ENCODE assay signal across 8 cellular contexts in the genomic region with DNA sequence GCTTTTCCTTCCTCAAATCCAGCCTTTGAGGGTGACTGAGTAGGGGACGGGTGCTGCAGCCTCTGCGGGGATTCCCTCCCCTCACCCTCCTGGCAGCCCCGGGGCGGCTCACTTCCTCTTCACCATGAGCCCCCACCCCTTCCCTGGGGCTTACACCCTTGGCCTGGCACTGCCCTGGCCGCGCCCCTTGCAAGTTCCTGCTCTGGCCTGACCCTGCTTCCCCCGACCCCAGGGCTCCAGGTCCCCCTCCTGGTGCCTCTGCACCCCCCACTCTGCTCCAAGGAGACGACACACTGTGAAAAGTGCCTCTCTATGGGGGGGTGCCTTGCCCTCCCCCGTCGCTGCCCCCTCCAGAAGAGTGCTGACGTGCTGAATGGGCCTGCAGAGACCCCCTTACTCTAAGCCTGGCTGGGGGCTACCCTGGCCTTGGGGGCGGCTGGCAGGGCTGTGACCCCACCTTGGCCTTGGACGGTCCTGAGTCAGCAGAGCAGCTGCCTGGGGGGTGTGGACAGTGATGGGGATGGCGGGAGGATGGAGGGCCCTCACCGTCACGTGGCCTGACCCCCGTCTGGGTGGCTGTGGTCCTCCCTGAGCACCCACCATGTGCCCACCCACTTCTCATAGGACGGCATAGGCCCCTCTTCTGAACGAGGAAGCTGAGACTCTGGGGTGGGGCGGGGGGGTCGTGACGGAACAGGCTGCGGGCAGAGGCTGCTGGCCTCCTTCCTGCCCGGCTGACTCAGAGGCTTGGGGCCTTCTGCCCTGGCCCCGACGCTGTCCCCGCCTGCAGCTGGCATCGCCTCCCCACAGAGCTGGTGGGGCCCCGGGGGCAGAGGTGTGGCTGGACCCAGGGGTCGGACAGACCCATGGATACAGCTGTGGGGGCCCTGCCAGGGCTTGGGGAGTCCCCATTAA. TPM values are rescaled to one million over a fixed set of nuclear protein-coding genes. Genes with fewer than 3 reads are reported as not detected.
DNase-seq lines count a peak whose midpoint lies in the region.

No MANE protein-coding gene starts in this region.

- no peak overlapping the region for H3K9ac ChIP-seq in Karpas-422 (ENCODE audit: low read length)

- POLR2A ChIA-PET in activated CD4-positive, alpha-beta memory T cell treated with anti-CD3 and anti-CD28 coated beads, Interleukin-2, amount 10 ng/mL, durations not matched to agents 7 days and 5 days (lab: Charles Lee), result interaction anchor here (0.7 to 6.0 kb wide), 14 partner anchors 8 to 181 kb away, joined by 3 to 61 read pairs (median 5); a partner anchor contains a TSS

- no peaks in the 10 kb centered on the region for H3K27me3 Mint-ChIP-seq in activated CD4-positive, alpha-beta memory T cell treated with anti-CD3 and anti-CD28 coated beads, Interleukin-2, amount 10 ng/mL, durations not matched to agents 7 days and 5 days

- H3K4me1 ChIP-seq in Karpas-422 (ENCODE audit: low read length) (peaks cover 10% of the 10 kb centered on the region), esophagus (ENCODE audit: control insufficient read depth in 2 of 2, insufficient read depth in 2 of 2, low read length in 1 of 2) (peaks cover 13 to 39% of the 10 kb centered on the region in 2 donors)

- no peak overlapping the region for H3K4me2 ChIP-seq in Karpas-422 (ENCODE audit: low read depth, low read length, poor library complexity, severe bottlenecking)

- H3K9me3 ChIP-seq in Karpas-422 (ENCODE audit: low read length) (no peaks in the 10 kb centered on the region), esophagus (ENCODE audit: control insufficient read depth in 2 of 2, insufficient read depth in 1 of 2, low read depth in 1 of 2, low read length in 1 of 2) (no peaks in the 10 kb centered on the region)

- no peaks in the 10 kb centered on the region for H3K36me3 ChIP-seq in Karpas-422 (ENCODE audit: insufficient read depth, low read length)
- peaks cover 0 to 13% of the 10 kb centered on the region in 2 donors for H3K36me3 ChIP-seq in esophagus (ENCODE audit: control insufficient read depth in 2 of 2, insufficient read depth in 2 of 2, low read length in 1 of 2)
- no peaks in the 10 kb centered on the region; the same call in none of the 2 replicates for H3K36me3 ChIP-seq in H7 (replicated peaks; ENCODE audit: control insufficient read depth, insufficient read depth, low read length)

- no peaks in the 10 kb centered on the region for H3K27me3 ChIP-seq in Karpas-422 (ENCODE audit: low read length)
- no peaks in the 10 kb centered on the region for H3K27me3 ChIP-seq in esophagus (ENCODE audit: control insufficient read depth in 1 of 2, insufficient read depth in 2 of 2, low read length in 2 of 2)
- H3K27me3 ChIP-seq in H7 (ENCODE audit: control insufficient read depth, insufficient read depth, low read length), result no peaks in the 10 kb centered on the region

- H3K9me2 ChIP-seq in Karpas-422 (replicated peaks; ENCODE audit: insufficient read depth, low read length), result no peaks in the 10 kb centered on the region

- WGBS in esophagus, 2 donors, result 25 to 31% methylated on average over 30 of the region's 30 CpGs

- H3K36me3 Mint-ChIP-seq in activated CD4-positive, alpha-beta memory T cell treated with anti-CD3 and anti-CD28 coated beads, Interleukin-2, amount 10 ng/mL, durations not matched to agents 7 days and 5 days (ENCODE audit: low read depth), result peaks cover 32% of the 10 kb centered on the region

- no peak overlapping the region for H3K27ac ChIP-seq in Karpas-422 (ENCODE audit: low read length)
- peak overlapping the region; percentile 74 to 80 for H3K27ac ChIP-seq in esophagus (ENCODE audit: low read depth in 2 of 2, low read length in 1 of 2)

- no peaks in the 10 kb centered on the region for H4K20me1 ChIP-seq in Karpas-422 (ENCODE audit: insufficient read depth, low read depth, low read length)

- CTCF ChIA-PET in activated CD4-positive, alpha-beta memory T cell treated with anti-CD3 and anti-CD28 coated beads, Interleukin-2, amount 10 ng/mL, durations not matched to agents 7 days and 5 days (lab: Charles Lee), result interaction anchor here (1.3 kb wide), 1 partner anchor 9 kb away, joined by 3 read pairs; no protein-coding TSS in a partner anchor

- H2AFZ ChIP-seq in Karpas-422 (ENCODE audit: low read length), result no peak overlapping the region

- no peaks in the 10 kb centered on the region for H3K79me2 ChIP-seq in Karpas-422 (ENCODE audit: low read length)

- H3K4me3 Mint-ChIP-seq in activated CD4-positive, alpha-beta memory T cell treated with anti-CD3 and anti-CD28 coated beads, Interleukin-2, amount 10 ng/mL, durations not matched to agents 7 days and 5 days, result peak overlapping the region; percentile 69

- DNase-seq in DMS153 treated with DMSO at 0.1 percent for 48 hours (lab: John Stamatoyannopoulos, UW; ENCODE audit: unreplicated experiment), result peak; percentile 28
- no peak for DNase-seq in DMS153 (lab: John Stamatoyannopoulos, UW)
- peak; percentile 54 for DNase-seq in Karpas-422
- peak; percentile 70 for DNase-seq in activated CD4-positive, alpha-beta memory T cell treated with anti-CD3 and anti-CD28 coated beads, Interleukin-2, amount 10 ng/mL, durations not matched to agents 7 days and 5 days
- DNase-seq in nucleus accumbens (lab: John Stamatoyannopoulos, UW), result peak in 29 of 56 donors; percentile 22 to 69 (median 40)
- DNase-seq in H7, result no peak
- no peak for DNase-seq in NCI-H345 (lab: John Stamatoyannopoulos, UW)

- peaks cover 3% of the 10 kb centered on the region for H3K9me3 Mint-ChIP-seq in activated CD4-positive, alpha-beta memory T cell treated with anti-CD3 and anti-CD28 coated beads, Interleukin-2, amount 10 ng/mL, durations not matched to agents 7 days and 5 days

- no peak overlapping the region for H3K4me3 ChIP-seq in Karpas-422 (ENCODE audit: low read length)
- no peak overlapping the region for H3K4me3 ChIP-seq in esophagus (ENCODE audit: low read depth in 1 of 2, low read length in 2 of 2)
- H3K4me3 ChIP-seq in H7 (ENCODE audit: insufficient read depth, low read depth, low read length), result no peak overlapping the region

- H3K27ac Mint-ChIP-seq in activated CD4-positive, alpha-beta memory T cell treated with anti-CD3 and anti-CD28 coated beads, Interleukin-2, amount 10 ng/mL, durations not matched to agents 7 days and 5 days, result peak overlapping the region; percentile 96

- peaks cover 64% of the 10 kb centered on the region for H3K4me1 Mint-ChIP-seq in activated CD4-positive, alpha-beta memory T cell treated with anti-CD3 and anti-CD28 coated beads, Interleukin-2, amount 10 ng/mL, durations not matched to agents 7 days and 5 days

RNA-seq across cellular contexts. Expression of a gene that starts 9.8 kb away (rescaled TPM):
- 0.07 and 0.19 TPM in 2 replicates for total RNA-seq in Karpas-422 (2014; rRNA removed; shearing (Covaris generic); ENCODE audit: low replicate concordance)
- 100 to 1,000 TPM; 105 to 109 TPM for total RNA-seq in activated CD4-positive, alpha-beta memory T cell treated with anti-CD3 and anti-CD28 coated beads, Interleukin-2, amount 10 ng/mL, durations not matched to agents 7 days and 5 days
- 10 to 100 TPM; 12.0 to 13.7 TPM for polyA plus RNA-seq in esophagus
- total RNA-seq in H7 (2014; rRNA removed; shearing (Covaris generic)), result 12.8 and 20.0 TPM in 2 replicates

RNA-seq across cellular contexts. Expression of a gene that starts 25.9 kb away (rescaled TPM):
- total RNA-seq in Karpas-422 (2014; rRNA removed; shearing (Covaris generic); ENCODE audit: low replicate concordance), result 10.5 and 30.1 TPM in 2 replicates
- total RNA-seq in activated CD4-positive, alpha-beta memory T cell treated with anti-CD3 and anti-CD28 coated beads, Interleukin-2, amount 10 ng/mL, durations not matched to agents 7 days and 5 days, result 10 to 100 TPM; 31.1 to 32.9 TPM
- 10 to 100 TPM; 15.6 to 19.5 TPM for polyA plus RNA-seq in esophagus
- 83.5 and 86.4 TPM in 2 replicates for total RNA-seq in H7 (2014; rRNA removed; shearing (Covaris generic))

RNA-seq across cellular contexts. Expression of a gene that starts 29.4 kb away (rescaled TPM):
- total RNA-seq in Karpas-422 (2014; rRNA removed; shearing (Covaris generic); ENCODE audit: low replicate concordance), result 0.93 and 1.1 TPM in 2 replicates
- 10 to 100 TPM; 12.7 to 14.0 TPM for total RNA-seq in activated CD4-positive, alpha-beta memory T cell treated with anti-CD3 and anti-CD28 coated beads, Interleukin-2, amount 10 ng/mL, durations not matched to agents 7 days and 5 days
- polyA plus RNA-seq in esophagus, result 1 to 10 TPM; 2.4 to 3.4 TPM
- total RNA-seq in H7 (2014; rRNA removed; shearing (Covaris generic)), result 2.1 and 4.0 TPM in 2 replicates

RNA-seq across cellular contexts. Expression of a gene that starts 53.2 kb away (rescaled TPM):
- not detected in 2 replicates for total RNA-seq in Karpas-422 (2014; rRNA removed; shearing (Covaris generic); ENCODE audit: low replicate concordance)
- not detected for total RNA-seq in activated CD4-positive, alpha-beta memory T cell treated with anti-CD3 and anti-CD28 coated beads, Interleukin-2, amount 10 ng/mL, durations not matched to agents 7 days and 5 days
- not detected for polyA plus RNA-seq in esophagus
- total RNA-seq in H7 (2014; rRNA removed; shearing (Covaris generic)), result not detected in 2 replicates

Comparison
In these comparisons a context has a peak if more than half of its experiments do, and no peak if none do; other contexts are left out.
1. DNase-seq: peak in DMS153 treated with DMSO at 0.1 percent for 48 hours (single experiment), Karpas-422 (single experiment), activated CD4-positive, alpha-beta memory T cell treated with anti-CD3 and anti-CD28 coated beads, Interleukin-2, amount 10 ng/mL, durations not matched to agents 7 days and 5 days (single experiment) and nucleus accumbens (29 of 56); none in DMS153 (single experiment), H7 (single experiment) and NCI-H345 (single experiment).
2. RNA of a gene that starts 9.8 kb away (total RNA-seq): 105 to 109 TPM in activated CD4-positive, alpha-beta memory T cell treated with anti-CD3 and anti-CD28 coated beads, Interleukin-2, amount 10 ng/mL, durations not matched to agents 7 days and 5 days and 12.8 to 20.0 TPM in H7; 0.07 to 0.19 TPM in Karpas-422; every median in the first group is over 10 times any median in the second.